In the genomic region with DNA sequence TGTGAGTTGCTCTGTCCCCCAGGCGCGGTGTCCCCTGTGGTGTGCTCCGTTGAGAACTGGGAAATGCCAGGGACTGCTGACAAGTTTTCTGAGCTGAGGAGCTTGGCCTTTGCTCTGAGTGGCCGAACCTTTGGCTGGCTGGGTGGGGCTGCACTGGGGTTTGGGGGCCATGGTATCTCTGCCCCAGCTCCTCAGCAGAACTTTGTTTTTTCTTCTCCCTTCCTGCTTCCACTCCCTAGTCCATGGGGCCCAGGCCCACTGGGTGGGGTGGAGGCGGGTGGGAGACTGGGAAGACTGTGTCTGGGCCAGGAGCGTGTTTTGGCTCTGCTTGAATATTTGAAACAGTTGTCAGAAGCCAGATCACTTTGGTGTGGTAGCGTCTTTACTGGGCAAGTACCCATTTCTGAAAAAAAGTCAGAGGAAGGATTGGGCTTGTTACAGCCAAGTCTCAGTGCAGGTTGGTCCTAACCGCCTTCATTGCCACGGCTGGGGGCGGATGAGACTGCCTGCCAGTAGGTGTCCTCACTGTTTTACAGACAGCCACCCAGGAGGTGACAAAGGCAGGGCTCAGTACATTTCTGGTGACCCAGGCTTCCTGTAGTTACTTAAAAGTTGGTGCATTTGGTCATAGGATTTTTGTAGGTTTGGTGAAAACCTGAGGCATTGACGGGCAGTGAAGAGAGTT, we compare ENCODE assay signal across 9 cellular contexts.
DNase-seq lines count a peak whose midpoint lies in the region; ATAC-seq and TF ChIP-seq lines count a peak whose summit lies in the region.
"Had no signal": no experiment of that assay in that cellular context is flagged by ENCODE, and none has a peak within 500 bp of the region (broad histone marks: within the 10 kb centered on the region; RNA-seq: fewer than 3 reads in every experiment).

No MANE protein-coding gene starts in this region.

- no peak overlapping the region for H3K4me3 Mint-ChIP-seq in neural crest cell
- H3K4me3 Mint-ChIP-seq: activated naive CD8-positive, alpha-beta T cell had no signal

- DNase-seq in DMS 273 (lab: John Stamatoyannopoulos, UW; ENCODE audit: unreplicated experiment), result peak; percentile 34
- DNase-seq in DMS 273 treated with DMSO at 0.1 percent for 48 hours (lab: John Stamatoyannopoulos, UW), result no peak
- DNase-seq in HL-60 (ENCODE audit: low read depth in 1 of 2, low spot score in 1 of 2), result peak in 1 of 2 experiments; percentile 32
- DNase-seq in WERI-Rb-1, result peak; percentile 80
- peak; percentile 46 for DNase-seq in fibroblast of peridontal ligament (ENCODE audit: extremely low read depth)
- DNase-seq in neural crest cell (ENCODE audit: low read depth, low spot score), result no peak
- no peak for DNase-seq in effector CD8-positive, alpha-beta T cell (lab: John Stamatoyannopoulos, UW)

- H3K27me3 Mint-ChIP-seq in neural crest cell (ENCODE audit: low read depth), result no peaks in the 10 kb centered on the region
- H3K27me3 Mint-ChIP-seq: activated naive CD8-positive, alpha-beta T cell had no signal

- H3K27ac ChIP-seq in HL-60 (replicated peaks) (no peak overlapping the region), WERI-Rb-1 (peak overlapping the region; percentile 29)

- no peak overlapping the region for H3K4me3 ChIP-seq in HL-60 (replicated peaks; ENCODE audit: insufficient read depth, low read length)
- no peak overlapping the region for H3K4me3 ChIP-seq in WERI-Rb-1 (ENCODE audit: low read depth, low read length)

- H3K27ac Mint-ChIP-seq in neural crest cell (ENCODE audit: unreplicated experiment), result no peak overlapping the region
- H3K27ac Mint-ChIP-seq: activated naive CD8-positive, alpha-beta T cell had no signal

- H3K4me1 Mint-ChIP-seq in neural crest cell, result peaks cover 55% of the 10 kb centered on the region

- H3K27me3 ChIP-seq in HL-60 (ENCODE audit: insufficient read depth, poor library complexity, severe bottlenecking) (peaks cover 6% of the 10 kb centered on the region), WERI-Rb-1 (ENCODE audit: insufficient read depth, low read depth, severe bottlenecking) (no peaks in the 10 kb centered on the region)

- peak; percentile 25 for TF ChIP-seq CTCF in HL-60 (IDR thresholded peaks at IDR 0.05; ENCODE audit: insufficient read depth, low read length)
- TF ChIP-seq CTCF in WERI-Rb-1 (IDR thresholded peaks at IDR 0.05; ENCODE audit: low read depth, low read length), result peak; percentile 89
- TF ChIP-seq CTCF in neural crest cell (conservative IDR thresholded peaks at IDR 0.05), result peak; percentile 56

- no peaks in the 10 kb centered on the region for H3K36me3 Mint-ChIP-seq in neural crest cell (ENCODE audit: low read depth)
- H3K36me3 Mint-ChIP-seq: activated naive CD8-positive, alpha-beta T cell had no signal

- H3K36me3 ChIP-seq in WERI-Rb-1, result peaks cover 24% of the 10 kb centered on the region

- no peaks in the 10 kb centered on the region for H3K9me3 ChIP-seq in WERI-Rb-1 (ENCODE audit: severe bottlenecking)

- ATAC-seq in GM21447 (IDR thresholded peaks at IDR 0.05; ENCODE audit: unreplicated experiment), result no peak

- no peaks in the 10 kb centered on the region for H3K9me3 Mint-ChIP-seq in neural crest cell

Comparison
In these comparisons a context has a peak if more than half of its experiments do, and no peak if none do; other contexts are left out.
1. DNase-seq: peak in DMS 273 (single experiment), WERI-Rb-1 (single experiment) and fibroblast of peridontal ligament (single experiment); none in DMS 273 treated with DMSO at 0.1 percent for 48 hours (single experiment), neural crest cell (single experiment) and effector CD8-positive, alpha-beta T cell (single experiment).
2. CTCF ChIP-seq: peak in every context shown above with its lines; median percentile 89 in WERI-Rb-1; 56 in neural crest cell; 25 in HL-60.